In genomic region chr10:48302515-48303476, GRCh38 we compare ENCODE assay signal across 1 cellular context.
TF ChIP-seq lines count a peak whose summit lies in the region.

No MANE protein-coding gene starts in this region.

TF ChIP-seq in H1, 55 proteins besides CTCF, POLR2A, EP300 and RAD21 (continued from another document):
- no peak for TF ChIP-seq CHD7 (IDR thresholded peaks at IDR 0.05; ENCODE audit: insufficient replicate concordance, low read length)
- no peak for TF ChIP-seq SUZ12 (IDR thresholded peaks at IDR 0.05; ENCODE audit: low read length)
- no peak for TF ChIP-seq EZH2 (IDR thresholded peaks at IDR 0.05; ENCODE audit: low read depth, low read length, severe bottlenecking)
- no peak for TF ChIP-seq SIX5 (IDR thresholded peaks at IDR 0.05; ENCODE audit: low read depth, low read length)
- no peak for TF ChIP-seq KDM1A (IDR thresholded peaks at IDR 0.05; ENCODE audit: borderline replicate concordance, low read length)
- no peak for TF ChIP-seq CEBPB (IDR thresholded peaks at IDR 0.05; ENCODE audit: low read depth, low read length)
- no peak for TF ChIP-seq CHD2 (IDR thresholded peaks at IDR 0.05; ENCODE audit: low read length)
- TF ChIP-seq NANOG (IDR thresholded peaks at IDR 0.05; ENCODE audit: insufficient read depth, low read depth, low read length, poor library complexity, severe bottlenecking): no peak
- no peak for TF ChIP-seq POU5F1 (IDR thresholded peaks at IDR 0.05; ENCODE audit: low read depth, low read length)
- no peak for TF ChIP-seq TBP (IDR thresholded peaks at IDR 0.05; ENCODE audit: low read depth, low read length)
- no peak for TF ChIP-seq MAX (IDR thresholded peaks at IDR 0.05)
- TF ChIP-seq TCF12 (IDR thresholded peaks at IDR 0.05; ENCODE audit: low read depth, low read length): no peak
- TF ChIP-seq SAP30 (IDR thresholded peaks at IDR 0.05; ENCODE audit: insufficient read depth, insufficient replicate concordance, low read length): no peak
- no peak for TF ChIP-seq BACH1 (IDR thresholded peaks at IDR 0.05; ENCODE audit: low read length)
- no peak for TF ChIP-seq HDAC2 (IDR thresholded peaks at IDR 0.05; ENCODE audit: borderline replicate concordance in 1 of 2, low read depth in 2 of 2, low read length in 2 of 2)
- TF ChIP-seq RBBP5 (IDR thresholded peaks at IDR 0.05; ENCODE audit: borderline replicate concordance, low read depth, low read length): no peak
- TF ChIP-seq CBX8 (IDR thresholded peaks at IDR 0.05; ENCODE audit: borderline replicate concordance, low read depth, low read length): no peak
- TF ChIP-seq CHD1 (IDR thresholded peaks at IDR 0.05; ENCODE audit: low read depth, low read length): no peak
